ENCODE assay signal across 1 cellular context in the genomic region with DNA sequence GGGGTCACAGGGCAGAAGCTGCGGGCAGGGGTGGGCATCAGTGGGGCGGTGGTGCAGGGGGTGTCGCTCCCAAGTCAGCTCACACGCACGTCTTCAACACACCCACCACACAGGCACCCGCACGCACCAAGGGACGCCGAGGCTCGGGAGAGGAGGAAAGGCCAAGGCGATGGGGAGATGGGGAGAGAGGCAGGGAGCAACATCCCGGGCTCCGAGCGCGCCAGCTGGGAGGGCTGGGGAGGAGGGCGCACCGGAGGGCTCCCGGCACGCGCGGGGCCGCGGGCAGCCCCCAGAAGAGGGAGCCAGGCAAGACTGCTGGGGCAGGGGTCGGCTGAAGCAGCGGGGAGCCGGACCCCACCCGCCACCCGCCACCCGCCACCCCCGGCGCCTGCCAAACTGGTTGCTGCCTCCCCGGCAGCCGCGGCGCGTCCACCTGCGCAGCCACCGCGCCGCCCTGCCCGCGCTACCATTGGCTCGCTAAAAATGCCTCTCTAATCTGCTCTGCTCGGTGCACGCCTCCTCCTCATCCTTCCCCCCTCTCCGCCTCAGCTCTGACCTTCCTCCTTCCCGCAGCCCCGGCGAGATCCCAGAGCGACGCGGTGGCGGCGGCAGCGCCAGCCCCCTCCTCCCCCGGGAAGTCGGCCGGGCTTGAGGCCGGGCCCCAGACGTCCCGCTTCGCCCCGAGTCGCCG.
TF ChIP-seq lines count a peak whose summit lies in the region.

A gene with protein sequence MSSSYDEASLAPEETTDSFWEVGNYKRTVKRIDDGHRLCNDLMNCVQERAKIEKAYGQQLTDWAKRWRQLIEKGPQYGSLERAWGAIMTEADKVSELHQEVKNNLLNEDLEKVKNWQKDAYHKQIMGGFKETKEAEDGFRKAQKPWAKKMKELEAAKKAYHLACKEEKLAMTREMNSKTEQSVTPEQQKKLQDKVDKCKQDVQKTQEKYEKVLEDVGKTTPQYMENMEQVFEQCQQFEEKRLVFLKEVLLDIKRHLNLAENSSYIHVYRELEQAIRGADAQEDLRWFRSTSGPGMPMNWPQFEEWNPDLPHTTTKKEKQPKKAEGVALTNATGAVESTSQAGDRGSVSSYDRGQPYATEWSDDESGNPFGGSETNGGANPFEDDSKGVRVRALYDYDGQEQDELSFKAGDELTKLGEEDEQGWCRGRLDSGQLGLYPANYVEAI (plus strand): TSS at position 526 of the 691 bp plus-strand sequence. CDS start 60,230 bp downstream, outside the sequence.

TF ChIP-seq in K562, 482 proteins besides CTCF, POLR2A, EP300 and RAD21 (continued from another document and continues in another):
- TF ChIP-seq, protein P1, sequence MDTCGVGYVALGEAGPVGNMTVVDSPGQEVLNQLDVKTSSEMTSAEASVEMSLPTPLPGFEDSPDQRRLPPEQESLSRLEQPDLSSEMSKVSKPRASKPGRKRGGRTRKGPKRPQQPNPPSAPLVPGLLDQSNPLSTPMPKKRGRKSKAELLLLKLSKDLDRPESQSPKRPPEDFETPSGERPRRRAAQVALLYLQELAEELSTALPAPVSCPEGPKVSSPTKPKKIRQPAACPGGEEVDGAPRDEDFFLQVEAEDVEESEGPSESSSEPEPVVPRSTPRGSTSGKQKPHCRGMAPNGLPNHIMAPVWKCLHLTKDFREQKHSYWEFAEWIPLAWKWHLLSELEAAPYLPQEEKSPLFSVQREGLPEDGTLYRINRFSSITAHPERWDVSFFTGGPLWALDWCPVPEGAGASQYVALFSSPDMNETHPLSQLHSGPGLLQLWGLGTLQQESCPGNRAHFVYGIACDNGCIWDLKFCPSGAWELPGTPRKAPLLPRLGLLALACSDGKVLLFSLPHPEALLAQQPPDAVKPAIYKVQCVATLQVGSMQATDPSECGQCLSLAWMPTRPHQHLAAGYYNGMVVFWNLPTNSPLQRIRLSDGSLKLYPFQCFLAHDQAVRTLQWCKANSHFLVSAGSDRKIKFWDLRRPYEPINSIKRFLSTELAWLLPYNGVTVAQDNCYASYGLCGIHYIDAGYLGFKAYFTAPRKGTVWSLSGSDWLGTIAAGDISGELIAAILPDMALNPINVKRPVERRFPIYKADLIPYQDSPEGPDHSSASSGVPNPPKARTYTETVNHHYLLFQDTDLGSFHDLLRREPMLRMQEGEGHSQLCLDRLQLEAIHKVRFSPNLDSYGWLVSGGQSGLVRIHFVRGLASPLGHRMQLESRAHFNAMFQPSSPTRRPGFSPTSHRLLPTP (IDR thresholded peaks at IDR 0.05; ENCODE audit: borderline replicate concordance, extremely low read depth, insufficient read length) = no peak
- no peak for TF ChIP-seq SMAD4 (CRISPR knock-in tag; conservative IDR thresholded peaks at IDR 0.05)
- 0 out of 2 replicates have a peak, but pooled peaks have one; percentile 11 for TF ChIP-seq RB1 (IDR thresholded peaks at IDR 0.05; ENCODE audit: low read depth)
- no peak for TF ChIP-seq MXI1 (IDR thresholded peaks at IDR 0.05; ENCODE audit: low read depth, low read length)
- TF ChIP-seq NR2C1 (IDR thresholded peaks at IDR 0.05) = no peak
- no peak for TF ChIP-seq NR2C1 (tag; IDR thresholded peaks at IDR 0.05)
- no peak for TF ChIP-seq SMAD1 (IDR thresholded peaks at IDR 0.05; ENCODE audit: low read depth, low read length, partially characterized antibody)
- TF ChIP-seq MBD2 (IDR thresholded peaks at IDR 0.05; ENCODE audit: borderline replicate concordance, low read depth) = no peak
- no peak for TF ChIP-seq C11orf30 (IDR thresholded peaks at IDR 0.05; ENCODE audit: low read depth)
- no peak for TF ChIP-seq ZNF253 (CRISPR knock-in tag; conservative IDR thresholded peaks at IDR 0.05)
- TF ChIP-seq ESRRA (IDR thresholded peaks at IDR 0.05; ENCODE audit: borderline replicate concordance, low read depth) = peak; percentile 30; the same call in 1 of the 2 replicates
- TF ChIP-seq BCL6 (CRISPR knock-in tag; IDR thresholded peaks at IDR 0.05) = no peak
- TF ChIP-seq ZNF263 (CRISPR knock-in tag; IDR thresholded peaks at IDR 0.05; ENCODE audit: borderline replicate concordance) = peak; percentile 72; the same call in 1 of the 2 replicates
- TF ChIP-seq, protein P2, sequence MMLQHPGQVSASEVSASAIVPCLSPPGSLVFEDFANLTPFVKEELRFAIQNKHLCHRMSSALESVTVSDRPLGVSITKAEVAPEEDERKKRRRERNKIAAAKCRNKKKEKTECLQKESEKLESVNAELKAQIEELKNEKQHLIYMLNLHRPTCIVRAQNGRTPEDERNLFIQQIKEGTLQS (IDR thresholded peaks at IDR 0.05) = no peak
- TF ChIP-seq, protein P2 (CRISPR knock-in tag; conservative IDR thresholded peaks at IDR 0.05) = no peak
- TF ChIP-seq EGR1 (conservative IDR thresholded peaks at IDR 0.05) = peak; percentile 51
- TF ChIP-seq CBX1 (IDR thresholded peaks at IDR 0.05; ENCODE audit: low read depth) = peak; percentile 19; the same call in 1 of the 2 replicates
- TF ChIP-seq RCOR1 (IDR thresholded peaks at IDR 0.05; ENCODE audit: borderline replicate concordance in 1 of 2, low read depth in 2 of 2, low read length in 2 of 2) = peak in 1 of 2 experiments; percentile 60; a peak in 1 of 4 replicates
- TF ChIP-seq SNRNP70 (optimal IDR thresholded peaks at IDR 0.05; ENCODE audit: low read depth, low read length) = no peak
- TF ChIP-seq ZFP36 (IDR thresholded peaks at IDR 0.05; ENCODE audit: low read depth, low read length, partially characterized antibody) = peak; percentile 95
- TF ChIP-seq KAT8 (IDR thresholded peaks at IDR 0.05; ENCODE audit: low read depth) = no peak
- TF ChIP-seq HDAC1 (IDR thresholded peaks at IDR 0.05) = peak in 1 of 2 experiments; percentile 52; a peak in 1 of 4 replicates
- no peak for TF ChIP-seq SRSF9 (IDR thresholded peaks at IDR 0.05; ENCODE audit: borderline replicate concordance, low read depth, low read length)
- no peak for TF ChIP-seq HNRNPL (IDR thresholded peaks at IDR 0.05; ENCODE audit: low read depth, low read length)
- TF ChIP-seq EHMT2 (IDR thresholded peaks at IDR 0.05) = no peak
- no peak for TF ChIP-seq DIDO1 (tag; IDR thresholded peaks at IDR 0.05; ENCODE audit: low read depth)
- TF ChIP-seq, protein P3, sequence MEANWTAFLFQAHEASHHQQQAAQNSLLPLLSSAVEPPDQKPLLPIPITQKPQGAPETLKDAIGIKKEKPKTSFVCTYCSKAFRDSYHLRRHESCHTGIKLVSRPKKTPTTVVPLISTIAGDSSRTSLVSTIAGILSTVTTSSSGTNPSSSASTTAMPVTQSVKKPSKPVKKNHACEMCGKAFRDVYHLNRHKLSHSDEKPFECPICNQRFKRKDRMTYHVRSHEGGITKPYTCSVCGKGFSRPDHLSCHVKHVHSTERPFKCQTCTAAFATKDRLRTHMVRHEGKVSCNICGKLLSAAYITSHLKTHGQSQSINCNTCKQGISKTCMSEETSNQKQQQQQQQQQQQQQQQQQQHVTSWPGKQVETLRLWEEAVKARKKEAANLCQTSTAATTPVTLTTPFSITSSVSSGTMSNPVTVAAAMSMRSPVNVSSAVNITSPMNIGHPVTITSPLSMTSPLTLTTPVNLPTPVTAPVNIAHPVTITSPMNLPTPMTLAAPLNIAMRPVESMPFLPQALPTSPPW (CRISPR knock-in tag; IDR thresholded peaks at IDR 0.05) = peak; percentile 47
- no peak for TF ChIP-seq RBM17 (IDR thresholded peaks at IDR 0.05; ENCODE audit: borderline replicate concordance, low read depth, low read length)
- no peak for TF ChIP-seq XRCC4 (IDR thresholded peaks at IDR 0.05; ENCODE audit: extremely low read depth, insufficient read depth, insufficient read length)
- TF ChIP-seq, protein P4, sequence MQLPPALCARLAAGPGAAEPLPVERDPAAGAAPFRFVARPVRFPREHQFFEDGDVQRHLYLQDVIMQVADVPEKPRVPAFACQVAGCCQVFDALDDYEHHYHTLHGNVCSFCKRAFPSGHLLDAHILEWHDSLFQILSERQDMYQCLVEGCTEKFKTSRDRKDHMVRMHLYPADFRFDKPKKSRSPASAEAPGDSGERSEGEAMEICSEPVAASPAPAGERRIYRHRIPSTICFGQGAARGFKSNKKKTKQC (CRISPR knock-in tag; IDR thresholded peaks at IDR 0.05) = no peak
- TF ChIP-seq NCOA1 (IDR thresholded peaks at IDR 0.05; ENCODE audit: low read depth) = no peak
- TF ChIP-seq NFE2L1 (tag; IDR thresholded peaks at IDR 0.05; ENCODE audit: borderline replicate concordance, low read depth) = no peak
- TF ChIP-seq RBBP5 (IDR thresholded peaks at IDR 0.05; ENCODE audit: borderline replicate concordance, insufficient read depth, low read length, poor library complexity, severe bottlenecking) = peak; percentile 40
- no peak for TF ChIP-seq PHTF2 (CRISPR knock-in tag; IDR thresholded peaks at IDR 0.05)
- TF ChIP-seq HDAC3 (IDR thresholded peaks at IDR 0.05; ENCODE audit: borderline replicate concordance, partially characterized antibody) = no peak
- TF ChIP-seq, protein P5, sequence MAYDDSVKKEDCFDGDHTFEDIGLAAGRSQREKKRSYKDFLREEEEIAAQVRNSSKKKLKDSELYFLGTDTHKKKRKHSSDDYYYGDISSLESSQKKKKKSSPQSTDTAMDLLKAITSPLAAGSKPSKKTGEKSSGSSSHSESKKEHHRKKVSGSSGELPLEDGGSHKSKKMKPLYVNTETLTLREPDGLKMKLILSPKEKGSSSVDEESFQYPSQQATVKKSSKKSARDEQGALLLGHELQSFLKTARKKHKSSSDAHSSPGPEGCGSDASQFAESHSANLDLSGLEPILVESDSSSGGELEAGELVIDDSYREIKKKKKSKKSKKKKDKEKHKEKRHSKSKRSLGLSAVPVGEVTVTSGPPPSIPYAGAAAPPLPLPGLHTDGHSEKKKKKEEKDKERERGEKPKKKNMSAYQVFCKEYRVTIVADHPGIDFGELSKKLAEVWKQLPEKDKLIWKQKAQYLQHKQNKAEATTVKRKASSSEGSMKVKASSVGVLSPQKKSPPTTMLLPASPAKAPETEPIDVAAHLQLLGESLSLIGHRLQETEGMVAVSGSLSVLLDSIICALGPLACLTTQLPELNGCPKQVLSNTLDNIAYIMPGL (CRISPR knock-in tag; IDR thresholded peaks at IDR 0.05) = no peak
- TF ChIP-seq ZBTB7A (IDR thresholded peaks at IDR 0.05; ENCODE audit: borderline replicate concordance, control insufficient read depth, low read depth, low read length) = peak; percentile 24; the same call in 1 of the 2 replicates
- TF ChIP-seq ZNF232 (CRISPR knock-in tag; IDR thresholded peaks at IDR 0.05) = no peak
- no peak for TF ChIP-seq ZKSCAN8 (CRISPR knock-in tag; IDR thresholded peaks at IDR 0.05)
- TF ChIP-seq, protein P6, sequence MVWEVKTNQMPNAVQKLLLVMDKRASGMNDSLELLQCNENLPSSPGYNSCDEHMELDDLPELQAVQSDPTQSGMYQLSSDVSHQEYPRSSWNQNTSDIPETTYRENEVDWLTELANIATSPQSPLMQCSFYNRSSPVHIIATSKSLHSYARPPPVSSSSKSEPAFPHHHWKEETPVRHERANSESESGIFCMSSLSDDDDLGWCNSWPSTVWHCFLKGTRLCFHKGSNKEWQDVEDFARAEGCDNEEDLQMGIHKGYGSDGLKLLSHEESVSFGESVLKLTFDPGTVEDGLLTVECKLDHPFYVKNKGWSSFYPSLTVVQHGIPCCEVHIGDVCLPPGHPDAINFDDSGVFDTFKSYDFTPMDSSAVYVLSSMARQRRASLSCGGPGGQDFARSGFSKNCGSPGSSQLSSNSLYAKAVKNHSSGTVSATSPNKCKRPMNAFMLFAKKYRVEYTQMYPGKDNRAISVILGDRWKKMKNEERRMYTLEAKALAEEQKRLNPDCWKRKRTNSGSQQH (CRISPR knock-in tag; IDR thresholded peaks at IDR 0.05) = no peak
- no peak for TF ChIP-seq ZNF766 (CRISPR knock-in tag; conservative IDR thresholded peaks at IDR 0.05)
- no peak for TF ChIP-seq JUN (IDR thresholded peaks at IDR 0.05; ENCODE audit: borderline replicate concordance, low read depth, low read length)
- no peak for TF ChIP-seq JUN (CRISPR knock-in tag; IDR thresholded peaks at IDR 0.05; ENCODE audit: borderline replicate concordance)
- TF ChIP-seq NFYB (IDR thresholded peaks at IDR 0.05; ENCODE audit: extremely low read depth, insufficient read length) = no peak
- no peak for TF ChIP-seq SRSF3 (IDR thresholded peaks at IDR 0.05; ENCODE audit: insufficient read depth, low read length)
- TF ChIP-seq SAP30 (IDR thresholded peaks at IDR 0.05; ENCODE audit: borderline replicate concordance, insufficient read depth, low read depth, low read length, poor library complexity, severe bottlenecking) = no peak
- TF ChIP-seq ZNF699 (CRISPR knock-in tag; IDR thresholded peaks at IDR 0.05; ENCODE audit: insufficient replicate concordance) = no peak
- TF ChIP-seq GATA2 (CRISPR knock-in tag; IDR thresholded peaks at IDR 0.05) = no peak
- no peak for TF ChIP-seq SAFB (IDR thresholded peaks at IDR 0.05; ENCODE audit: borderline replicate concordance, low read depth, low read length)
- TF ChIP-seq ZNF507 (tag; conservative IDR thresholded peaks at IDR 0.05) = no peak
- TF ChIP-seq, protein P7, sequence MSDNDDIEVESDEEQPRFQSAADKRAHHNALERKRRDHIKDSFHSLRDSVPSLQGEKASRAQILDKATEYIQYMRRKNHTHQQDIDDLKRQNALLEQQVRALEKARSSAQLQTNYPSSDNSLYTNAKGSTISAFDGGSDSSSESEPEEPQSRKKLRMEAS (CRISPR knock-in tag; IDR thresholded peaks at IDR 0.05) = peak; percentile 49
- 0 out of 2 replicates have a peak, but pooled peaks have one; percentile 29 for TF ChIP-seq MTA1 (IDR thresholded peaks at IDR 0.05; ENCODE audit: borderline replicate concordance)
- TF ChIP-seq POLR2G (IDR thresholded peaks at IDR 0.05; ENCODE audit: low read depth, low read length) = peak; percentile 65
- TF ChIP-seq, protein P8, sequence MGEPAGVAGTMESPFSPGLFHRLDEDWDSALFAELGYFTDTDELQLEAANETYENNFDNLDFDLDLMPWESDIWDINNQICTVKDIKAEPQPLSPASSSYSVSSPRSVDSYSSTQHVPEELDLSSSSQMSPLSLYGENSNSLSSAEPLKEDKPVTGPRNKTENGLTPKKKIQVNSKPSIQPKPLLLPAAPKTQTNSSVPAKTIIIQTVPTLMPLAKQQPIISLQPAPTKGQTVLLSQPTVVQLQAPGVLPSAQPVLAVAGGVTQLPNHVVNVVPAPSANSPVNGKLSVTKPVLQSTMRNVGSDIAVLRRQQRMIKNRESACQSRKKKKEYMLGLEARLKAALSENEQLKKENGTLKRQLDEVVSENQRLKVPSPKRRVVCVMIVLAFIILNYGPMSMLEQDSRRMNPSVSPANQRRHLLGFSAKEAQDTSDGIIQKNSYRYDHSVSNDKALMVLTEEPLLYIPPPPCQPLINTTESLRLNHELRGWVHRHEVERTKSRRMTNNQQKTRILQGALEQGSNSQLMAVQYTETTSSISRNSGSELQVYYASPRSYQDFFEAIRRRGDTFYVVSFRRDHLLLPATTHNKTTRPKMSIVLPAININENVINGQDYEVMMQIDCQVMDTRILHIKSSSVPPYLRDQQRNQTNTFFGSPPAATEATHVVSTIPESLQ (CRISPR knock-in tag; IDR thresholded peaks at IDR 0.05) = no peak
- TF ChIP-seq JUND (IDR thresholded peaks at IDR 0.05; ENCODE audit: borderline replicate concordance, low read depth, low read length) = no peak
- TF ChIP-seq JUND (tag; IDR thresholded peaks at IDR 0.05; ENCODE audit: borderline replicate concordance, low read depth, low read length) = no peak; the same call in 2 of the 3 replicates
- TF ChIP-seq CC2D1A (IDR thresholded peaks at IDR 0.05) = no peak
- peak; percentile 75 for TF ChIP-seq CREM (IDR thresholded peaks at IDR 0.05; ENCODE audit: low read depth)
